1 cellular context compared by ENCODE assay signal in genomic region chr21:44948426-44949120, GRCh38.
TF ChIP-seq lines count a peak whose summit lies in the region.

No MANE protein-coding gene starts in this region.

TF ChIP-seq in HepG2, 621 proteins besides CTCF, POLR2A, EP300 and RAD21:
- no peak for TF ChIP-seq MIXL1 (CRISPR knock-in tag; IDR thresholded peaks at IDR 0.05)
- TF ChIP-seq ZNF672 (CRISPR knock-in tag; IDR thresholded peaks at IDR 0.05), result no peak
- TF ChIP-seq MAFF (IDR thresholded peaks at IDR 0.05; ENCODE audit: low read depth, low read length), result no peak
- no peak for TF ChIP-seq PAWR (CRISPR knock-in tag; IDR thresholded peaks at IDR 0.05; ENCODE audit: borderline replicate concordance)
- no peak for TF ChIP-seq ZNF432 (CRISPR knock-in tag; IDR thresholded peaks at IDR 0.05; ENCODE audit: borderline replicate concordance)
- TF ChIP-seq SMAD1 (CRISPR knock-in tag; IDR thresholded peaks at IDR 0.05; ENCODE audit: borderline replicate concordance, low read depth), result no peak
- TF ChIP-seq TBX3 (IDR thresholded peaks at IDR 0.05; ENCODE audit: borderline replicate concordance), result no peak
- TF ChIP-seq HNF1B (CRISPR knock-in tag; IDR thresholded peaks at IDR 0.05), result no peak
- TF ChIP-seq ZNF101 (CRISPR knock-in tag; IDR thresholded peaks at IDR 0.05; ENCODE audit: borderline replicate concordance, low read depth), result no peak
- no peak for TF ChIP-seq CEBPB (IDR thresholded peaks at IDR 0.05; ENCODE audit: borderline replicate concordance, low read depth, low read length)
- no peak for TF ChIP-seq ZNF34 (CRISPR knock-in tag; IDR thresholded peaks at IDR 0.05; ENCODE audit: borderline replicate concordance)
